27 cellular contexts compared by ENCODE assay signal in genomic region chr1:111952258-111952657, GRCh38. TPM values are rescaled to one million over a fixed set of nuclear protein-coding genes. Genes with fewer than 3 reads are reported as not detected.
"Had no signal": no experiment of that assay in that cellular context is flagged by ENCODE, and none has a peak within 500 bp of the region (broad histone marks: within the 10 kb centered on the region; RNA-seq: fewer than 3 reads in every experiment).

No MANE protein-coding gene starts in this region.

- H3K9me3 Mint-ChIP-seq: activated CD8-positive, alpha-beta T cell treated with anti-CD3 and anti-CD28 coated beads for 36 hours; activated naive CD4-positive, alpha-beta T cell treated with anti-CD3 and anti-CD28 coated beads, Interleukin-2, amount 50 U/mL, for 24 hours; activated T-cell treated with anti-CD3 and anti-CD28 coated beads, Interleukin-2, amount 50 U/mL, for 4 hours; activated T-helper 17 cell treated with anti-CD3 and anti-CD28 coated beads, Interleukin-2, amount 50 U/mL, for 72 hours; natural killer cell; neural progenitor cell; stimulated activated effector memory CD8-positive, alpha-beta T cell treated with anti-CD3 and anti-CD28 coated beads, Interleukin-12 subunit alpha, Interleukin-12 subunit beta, amount 100 ng/mL, for 72 hours; stimulated activated naive CD8-positive, alpha-beta T cell treated with anti-CD3 and anti-CD28 coated beads, Interleukin-15, Interleukin-2, amounts not matched to agents 100 ng/mL and 50 ng/mL, for 24 hours had no signal

- H2AFZ ChIP-seq: neural progenitor cell had no signal

- H3K27ac Mint-ChIP-seq: activated CD8-positive, alpha-beta T cell treated with anti-CD3 and anti-CD28 coated beads for 36 hours; activated naive CD4-positive, alpha-beta T cell treated with anti-CD3 and anti-CD28 coated beads, Interleukin-2, amount 50 U/mL, for 24 hours; activated T-helper 17 cell treated with anti-CD3 and anti-CD28 coated beads, Interleukin-2, amount 50 U/mL, for 72 hours; natural killer cell; neural progenitor cell; stimulated activated effector memory CD8-positive, alpha-beta T cell treated with anti-CD3 and anti-CD28 coated beads, Interleukin-12 subunit alpha, Interleukin-12 subunit beta, amount 100 ng/mL, for 72 hours; stimulated activated naive CD8-positive, alpha-beta T cell treated with anti-CD3 and anti-CD28 coated beads, Interleukin-15, Interleukin-2, amounts not matched to agents 100 ng/mL and 50 ng/mL, for 24 hours had no signal

- H3K4me3 Mint-ChIP-seq: activated CD8-positive, alpha-beta T cell treated with anti-CD3 and anti-CD28 coated beads for 36 hours; activated naive CD4-positive, alpha-beta T cell treated with anti-CD3 and anti-CD28 coated beads, Interleukin-2, amount 50 U/mL, for 24 hours; activated T-cell treated with anti-CD3 and anti-CD28 coated beads, Interleukin-2, amount 50 U/mL, for 4 hours; activated T-helper 17 cell treated with anti-CD3 and anti-CD28 coated beads, Interleukin-2, amount 50 U/mL, for 72 hours; natural killer cell; neural progenitor cell; stimulated activated effector memory CD8-positive, alpha-beta T cell treated with anti-CD3 and anti-CD28 coated beads, Interleukin-12 subunit alpha, Interleukin-12 subunit beta, amount 100 ng/mL, for 72 hours; stimulated activated naive CD8-positive, alpha-beta T cell treated with anti-CD3 and anti-CD28 coated beads, Interleukin-15, Interleukin-2, amounts not matched to agents 100 ng/mL and 50 ng/mL, for 24 hours had no signal

- H3K27ac ChIP-seq: body of pancreas, coronary artery, left lung, lower lobe of right lung, neural progenitor cell, upper lobe of left lung had no signal

- H3K36me3 Mint-ChIP-seq: activated naive CD4-positive, alpha-beta T cell treated with anti-CD3 and anti-CD28 coated beads, Interleukin-2, amount 50 U/mL, for 24 hours; natural killer cell; neural progenitor cell; stimulated activated effector memory CD8-positive, alpha-beta T cell treated with anti-CD3 and anti-CD28 coated beads, Interleukin-12 subunit alpha, Interleukin-12 subunit beta, amount 100 ng/mL, for 72 hours had no signal

- H3K36me3 ChIP-seq: left lung, lower lobe of right lung, neural progenitor cell, upper lobe of left lung had no signal

- DNase-seq: activated CD4-positive, alpha-beta T cell treated with anti-CD3 and anti-CD28 coated beads, Interleukin-2, amount 50 U/mL, for 1 hour; activated CD4-positive, CD25-positive, alpha-beta regulatory T cell treated with anti-CD3 and anti-CD28 coated beads, Interleukin-2, amount 50 U/mL, for 72 hours; activated CD8-positive, alpha-beta T cell treated with anti-CD3 and anti-CD28 coated beads for 36 hours; activated gamma-delta T cell treated with Interleukin-2 at 50 U/mL for 16 hours; activated T-cell treated with anti-CD3 and anti-CD28 coated beads, Interleukin-2, amount 50 U/mL, for 4 hours; anterior cingulate cortex; body of pancreas; dorsolateral prefrontal cortex; effector memory CD4-positive, alpha-beta T cell; foreskin melanocyte; left lung; lower lobe of right lung; mesendoderm; natural killer cell; occipital lobe; posterior cingulate gyrus; stimulated activated CD4-positive, alpha-beta T cell treated with anti-CD3 and anti-CD28 coated beads, Interleukin-4, amount 100 ng/mL, for 24 hours; T-helper 2 cell; upper lobe of left lung had no signal

- H3K4me2 ChIP-seq: neural progenitor cell had no signal

- H3K9ac ChIP-seq: neural progenitor cell had no signal

- H3K9me3 ChIP-seq: body of pancreas, left lung, lower lobe of right lung, upper lobe of left lung had no signal

- H3K4me1 Mint-ChIP-seq: activated naive CD4-positive, alpha-beta T cell treated with anti-CD3 and anti-CD28 coated beads, Interleukin-2, amount 50 U/mL, for 24 hours; activated T-helper 17 cell treated with anti-CD3 and anti-CD28 coated beads, Interleukin-2, amount 50 U/mL, for 72 hours had no signal

- ATAC-seq: activated CD8-positive, alpha-beta T cell treated with anti-CD3 and anti-CD28 coated beads for 36 hours; activated T-cell treated with anti-CD3 and anti-CD28 coated beads, Interleukin-2, amount 50 U/mL, for 4 hours; activated T-helper 17 cell treated with anti-CD3 and anti-CD28 coated beads, Interleukin-2, amount 50 U/mL, for 72 hours; body of pancreas; left lung; lower lobe of right lung; natural killer cell; sciatic nerve; stimulated activated effector memory CD8-positive, alpha-beta T cell treated with anti-CD3 and anti-CD28 coated beads, Interleukin-12 subunit alpha, Interleukin-12 subunit beta, amount 100 ng/mL, for 72 hours had no signal

- H3K27me3 ChIP-seq: body of pancreas, dorsolateral prefrontal cortex, neural progenitor cell, upper lobe of left lung had no signal

- H3K4me3 ChIP-seq: body of pancreas, coronary artery, dorsolateral prefrontal cortex, left lung, lower lobe of right lung, neural progenitor cell, skin epidermis, upper lobe of left lung had no signal

RNA-seq across cellular contexts. Expression of gene KCND3, which starts 37.2 kb away (rescaled TPM):
- total RNA-seq: activated CD8-positive, alpha-beta T cell treated with anti-CD3 and anti-CD28 coated beads for 36 hours; activated T-cell treated with anti-CD3 and anti-CD28 coated beads, Interleukin-2, amount 50 U/mL, for 4 hours; activated T-helper 17 cell treated with anti-CD3 and anti-CD28 coated beads, Interleukin-2, amount 50 U/mL, for 72 hours had no signal
